In the genomic region with DNA sequence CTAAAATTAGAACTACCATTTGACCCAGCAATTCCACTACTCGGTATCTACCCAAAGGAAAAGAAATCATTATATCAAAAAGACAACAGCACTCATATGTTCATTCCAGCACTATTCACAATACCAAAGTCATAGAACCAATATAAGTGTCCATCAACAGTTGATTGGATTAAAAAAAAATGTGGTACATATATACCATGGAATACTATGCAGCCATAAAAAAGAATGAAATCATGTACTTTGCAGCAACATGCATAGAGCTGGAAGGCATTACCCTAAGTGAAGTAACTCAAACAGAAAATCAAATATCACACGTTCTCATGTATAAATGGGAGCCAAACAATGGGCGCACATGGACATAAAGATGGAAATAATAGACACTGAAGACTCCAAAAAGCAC, we compare ENCODE assay signal across 21 cellular contexts.
"Had no signal": no experiment of that assay in that cellular context is flagged by ENCODE, and none has a peak within 500 bp of the region (broad histone marks: within the 10 kb centered on the region; RNA-seq: fewer than 3 reads in every experiment).

No MANE protein-coding gene starts in this region.

- H3K4me3 ChIP-seq: coronary artery, dorsolateral prefrontal cortex, esophagus muscularis mucosa, gastroesophageal sphincter, heart left ventricle, hepatocyte, left lung, lower lobe of right lung, mucosa of descending colon had no signal

- H3K27ac ChIP-seq: coronary artery, esophagus muscularis mucosa, foreskin keratinocyte, gastroesophageal sphincter, heart left ventricle, hepatocyte, left lung, lower lobe of right lung had no signal

- FAIRE-seq: colon, endothelial cell of umbilical vein, keratinocyte had no signal

- H3K4me1 Mint-ChIP-seq: naive B cell had no signal

- H3K27ac Mint-ChIP-seq: mesothelial cell of epicardium, naive B cell had no signal

- DNase-seq: dermis blood vessel endothelial cell; dorsolateral prefrontal cortex; effector CD4-positive, alpha-beta T cell; effector memory CD4-positive, alpha-beta T cell; foreskin keratinocyte; heart left ventricle; left cardiac atrium; left lung; left ventricle myocardium superior; lower lobe of right lung; mesenchymal stem cell; mucosa of descending colon; naive B cell had no signal

- H2AFZ ChIP-seq: hepatocyte had no signal

- ATAC-seq: foreskin keratinocyte, gastroesophageal sphincter, heart left ventricle, left cardiac atrium, left lung, left ventricle myocardium superior, lower lobe of right lung, mucosa of descending colon had no signal

- H3K9me3 ChIP-seq: gastroesophageal sphincter, left lung, lower lobe of right lung, mucosa of descending colon had no signal

- H3K27me3 Mint-ChIP-seq: naive B cell had no signal

- H3K4me1 ChIP-seq: foreskin keratinocyte, left lung had no signal

- H3K4me3 Mint-ChIP-seq: mesothelial cell of epicardium, naive B cell had no signal

- H3K4me2 ChIP-seq: hepatocyte had no signal

- H3K27me3 ChIP-seq: dorsolateral prefrontal cortex, esophagus muscularis mucosa, foreskin keratinocyte, gastroesophageal sphincter, heart left ventricle, hepatocyte, left lung had no signal

- H3K36me3 Mint-ChIP-seq: naive B cell had no signal
